In the genomic region with DNA sequence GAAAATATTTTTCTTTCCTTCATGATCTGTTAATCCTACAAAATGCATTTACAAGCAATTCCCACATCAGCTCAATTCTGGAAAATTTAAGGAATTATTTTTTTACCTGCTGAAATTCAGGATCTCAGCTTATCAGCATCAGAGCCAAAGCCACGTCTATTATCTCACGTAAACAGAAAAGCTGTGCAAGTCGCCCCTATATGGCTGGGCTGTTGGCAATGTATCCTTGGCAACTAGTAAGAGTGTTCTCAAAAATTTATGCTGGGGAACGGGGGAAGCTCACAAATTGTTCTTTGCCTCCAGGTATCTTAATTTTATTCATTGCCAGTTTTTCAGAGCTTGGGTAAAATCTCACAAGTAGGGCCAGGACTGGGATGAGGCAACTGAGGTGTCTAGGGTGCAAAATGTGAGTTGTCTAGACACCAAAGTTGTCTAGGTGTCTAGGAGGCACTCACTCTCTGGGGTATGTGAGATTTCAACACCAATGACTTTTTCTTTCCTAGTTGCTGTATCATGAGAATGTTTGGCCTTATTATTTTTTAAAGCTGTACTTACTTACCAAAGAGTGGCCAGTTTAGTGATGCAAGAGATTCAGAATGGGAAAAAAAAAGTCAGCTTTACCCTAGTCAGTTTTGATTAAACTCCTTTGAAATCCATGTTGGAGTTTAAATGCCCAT, we compare ENCODE assay signal across 11 cellular contexts. TPM values are rescaled to one million over a fixed set of nuclear protein-coding genes. Genes with fewer than 3 reads are reported as not detected.
DNase-seq lines count a peak whose midpoint lies in the region; ATAC-seq and TF ChIP-seq lines count a peak whose summit lies in the region.
"Had no signal": no experiment of that assay in that cellular context is flagged by ENCODE, and none has a peak within 500 bp of the region (broad histone marks: within the 10 kb centered on the region; RNA-seq: fewer than 3 reads in every experiment).

No MANE protein-coding gene starts in this region.

- H3K27me3 ChIP-seq in Karpas-422 (ENCODE audit: low read length) (no peaks in the 10 kb centered on the region), mammary epithelial cell (ENCODE audit: insufficient read depth, low read length) (no peaks in the 10 kb centered on the region)

- peak overlapping the region; percentile 55 for H3K4me2 ChIP-seq in Karpas-422 (ENCODE audit: low read depth, low read length, poor library complexity, severe bottlenecking)
- H3K4me2 ChIP-seq in mammary epithelial cell (ENCODE audit: insufficient read depth, low read depth, low read length): peak overlapping the region; percentile 95

- CTCF ChIA-PET in mammary epithelial cell (lab: Charles Lee; ENCODE audit: low non-redundant PET): interaction anchor here (0.6 to 1.5 kb wide), 5 partner anchors 19 to 366 kb away, joined by 3 to 8 read pairs (median 4); a partner anchor contains a TSS

- intact Hi-C loops in mammary epithelial cell (cut with micrococcal nuclease): loop anchor here (1.0 kb wide), 1 partner anchor 76 kb away; no protein-coding TSS in a partner anchor

- in situ Hi-C loops in mammary epithelial cell (cut with MboI; ENCODE audit: low sequenced_read_pairs in 2 of 2): no loop called here

- H2AFZ ChIP-seq in Karpas-422 (ENCODE audit: low read length) (peak overlapping the region; percentile 89), mammary epithelial cell (ENCODE audit: low read depth, low read length) (peak overlapping the region; percentile 98)

- DNase-seq in AG20443 (ENCODE audit: low spot score) (peak; percentile 59), Karpas-422 (no peak), mammary epithelial cell (no peak), left lobe of liver (ENCODE audit: low spot score) (no peak), SIG-M5 treated with dmso at 0.1 percent for 504 hours (lab: John Stamatoyannopoulos, UW; ENCODE audit: unreplicated experiment) (no peak), amniotic stem cell (lab: John Stamatoyannopoulos, UW) (no peak)
- DNase-seq: cerebellar nuclear complex, NCI-H1048 had no signal

- H3K9me2 ChIP-seq in Karpas-422 (replicated peaks; ENCODE audit: insufficient read depth, low read length): no peaks in the 10 kb centered on the region

- H3K79me2 ChIP-seq in Karpas-422 (ENCODE audit: low read length) (no peaks in the 10 kb centered on the region), mammary epithelial cell (ENCODE audit: insufficient read depth, low read length) (peaks cover 12% of the 10 kb centered on the region)

- H3K4me3 ChIP-seq in Karpas-422 (ENCODE audit: low read length) (no peak overlapping the region), mammary epithelial cell (replicated peaks in 1 of 3; ENCODE audit: insufficient read depth in 1 of 3, low read depth in 2 of 3, low read length in 3 of 3) (no peak overlapping the region)
- H3K4me3 ChIP-seq: psoas muscle had no signal

- H4K20me1 ChIP-seq in Karpas-422 (ENCODE audit: insufficient read depth, low read depth, low read length) (no peaks in the 10 kb centered on the region), mammary epithelial cell (ENCODE audit: insufficient read depth, low read length) (no peaks in the 10 kb centered on the region)

- H3K9ac ChIP-seq in Karpas-422 (ENCODE audit: low read length): peak overlapping the region; percentile 61
- H3K9ac ChIP-seq in mammary epithelial cell (ENCODE audit: insufficient read depth, low read length): no peak overlapping the region

- peaks cover 21% of the 10 kb centered on the region for H3K4me1 ChIP-seq in Karpas-422 (ENCODE audit: low read length)
- H3K4me1 ChIP-seq in mammary epithelial cell (ENCODE audit: insufficient read depth, low read length): peaks cover 10% of the 10 kb centered on the region

- no TSS peak for BruUV-seq in mammary epithelial cell (replicated peaks; lab: Mats Ljungman, UMichigan)

- dilution Hi-C loops in mammary epithelial cell (cut with HindIII; ENCODE audit: low sequenced_read_pairs): no loop called here

- H3K27ac ChIP-seq in Karpas-422 (ENCODE audit: low read length): no peak overlapping the region
- no peak overlapping the region for H3K27ac ChIP-seq in mammary epithelial cell (ENCODE audit: insufficient read depth, low read depth, low read length)
- H3K27ac ChIP-seq: psoas muscle had no signal

- TF ChIP-seq CTCF in mammary epithelial cell (conservative IDR thresholded peaks at IDR 0.05 in 1 of 2, IDR thresholded peaks at IDR 0.05 in 1 of 2; ENCODE audit: extremely low read depth in 1 of 2, insufficient read depth in 1 of 2, low read depth in 1 of 2, low read length in 2 of 2): no peak

- ATAC-seq in left lobe of liver: peak; percentile 5
- no peak for ATAC-seq in HG03045 (IDR thresholded peaks at IDR 0.05; ENCODE audit: unreplicated experiment)
- ATAC-seq in GM18907 (IDR thresholded peaks at IDR 0.05; ENCODE audit: unreplicated experiment): no peak

- H3K36me3 ChIP-seq in Karpas-422 (ENCODE audit: insufficient read depth, low read length): no peaks in the 10 kb centered on the region
- peaks cover 4% of the 10 kb centered on the region for H3K36me3 ChIP-seq in mammary epithelial cell (ENCODE audit: insufficient read depth, low read length)

- WGBS in mammary epithelial cell (ENCODE audit: low coverage, missing lambda C conversion rate): 46% methylated on average over 4 of the region's 4 CpGs

- no peaks in the 10 kb centered on the region for H3K9me3 ChIP-seq in Karpas-422 (ENCODE audit: low read length)
- H3K9me3 ChIP-seq in mammary epithelial cell (replicated peaks; ENCODE audit: insufficient read depth, low read length): no peaks in the 10 kb centered on the region
- H3K9me3 ChIP-seq: psoas muscle had no signal

RNA-seq across cellular contexts. Expression of a gene that starts 5.1 kb away (rescaled TPM):
- total RNA-seq in Karpas-422 (2014; rRNA removed; shearing (Covaris generic); ENCODE audit: low replicate concordance): 0.43 and 1.3 TPM in 2 replicates
- total RNA-seq in mammary epithelial cell: 10 to 100 TPM; 16.2 to 26.8 TPM
- 43.3 TPM for polyA plus RNA-seq in mammary epithelial cell
- polyA minus RNA-seq in mammary epithelial cell: 56.6 TPM
- 2.9 TPM for total RNA-seq in left lobe of liver

RNA-seq across cellular contexts. Expression of a gene that starts 19.3 kb away (rescaled TPM):
- total RNA-seq in Karpas-422 (2014; rRNA removed; shearing (Covaris generic); ENCODE audit: low replicate concordance): 72.6 and 86.4 TPM in 2 replicates
- total RNA-seq in mammary epithelial cell: 100 to 1,000 TPM; 203 to 205 TPM
- polyA plus RNA-seq in mammary epithelial cell: 209 TPM
- 82.4 TPM for polyA minus RNA-seq in mammary epithelial cell
- total RNA-seq in left lobe of liver: 194 TPM

RNA-seq across cellular contexts. Expression of a gene that starts 41.9 kb away (rescaled TPM):
- 0.07 and 0.18 TPM in 2 replicates for total RNA-seq in Karpas-422 (2014; rRNA removed; shearing (Covaris generic); ENCODE audit: low replicate concordance)
- total RNA-seq in mammary epithelial cell (under 1 TPM in 1 of 2 donors, not detected in 1; 0.33 TPM), left lobe of liver (0.50 TPM)
- 0.17 TPM for polyA plus RNA-seq in mammary epithelial cell
- polyA minus RNA-seq in mammary epithelial cell: not detected
